1 cellular context compared by ENCODE assay signal in genomic region chr1:16903054-16903453, GRCh38.
TF ChIP-seq lines count a peak whose summit lies in the region.

No MANE protein-coding gene starts in this region.

TF ChIP-seq in K562, 482 proteins besides CTCF, POLR2A, EP300 and RAD21 (continued from another document and continues in another):
- TF ChIP-seq MGA (IDR thresholded peaks at IDR 0.05) = no peak
- no peak for TF ChIP-seq ZNF140 (CRISPR knock-in tag; IDR thresholded peaks at IDR 0.05)
- no peak for TF ChIP-seq PHF8 (IDR thresholded peaks at IDR 0.05; ENCODE audit: borderline replicate concordance, low read length)
- TF ChIP-seq YY1 (IDR thresholded peaks at IDR 0.05; ENCODE audit: borderline replicate concordance in 1 of 3, control insufficient read depth in 1 of 3, extremely low read depth in 1 of 3, insufficient read depth in 3 of 3, insufficient read length in 1 of 3, insufficient replicate concordance in 2 of 3, low read depth in 1 of 3, low read length in 2 of 3) = peak in 2 of 3 experiments; percentile 32 to 81
- TF ChIP-seq SRSF1 (IDR thresholded peaks at IDR 0.05; ENCODE audit: low read depth, low read length) = no peak
- no peak for TF ChIP-seq ZSCAN32 (CRISPR knock-in tag; IDR thresholded peaks at IDR 0.05)
- no peak for TF ChIP-seq MEF2D (tag; conservative IDR thresholded peaks at IDR 0.05; ENCODE audit: low read depth)
- TF ChIP-seq SMC3 (conservative IDR thresholded peaks at IDR 0.05; ENCODE audit: insufficient read depth, low read depth, low read length) = no peak
- TF ChIP-seq JUN (IDR thresholded peaks at IDR 0.05; ENCODE audit: borderline replicate concordance, low read depth, low read length) = no peak
- TF ChIP-seq JUN (CRISPR knock-in tag; IDR thresholded peaks at IDR 0.05; ENCODE audit: borderline replicate concordance) = no peak
- TF ChIP-seq ZBTB8A (IDR thresholded peaks at IDR 0.05; ENCODE audit: partially characterized antibody) = no peak
- TF ChIP-seq IRF1 (CRISPR knock-in tag; IDR thresholded peaks at IDR 0.05; ENCODE audit: borderline replicate concordance) = no peak
- TF ChIP-seq ZNF639 (CRISPR knock-in tag; conservative IDR thresholded peaks at IDR 0.05 in 1 of 2, IDR thresholded peaks at IDR 0.05 in 1 of 2) = peak in 1 of 2 experiments; percentile 5; a peak in 1 of 4 replicates
- no peak for TF ChIP-seq FOXA1 (IDR thresholded peaks at IDR 0.05; ENCODE audit: borderline replicate concordance)
- TF ChIP-seq SRSF3 (IDR thresholded peaks at IDR 0.05; ENCODE audit: insufficient read depth, low read length) = no peak
- no peak for TF ChIP-seq FOXJ3 (CRISPR knock-in tag; IDR thresholded peaks at IDR 0.05)
- no peak for TF ChIP-seq MAX (CRISPR knock-in tag; IDR thresholded peaks at IDR 0.05)
- no peak for TF ChIP-seq NUFIP1 (IDR thresholded peaks at IDR 0.05; ENCODE audit: partially characterized antibody)
- TF ChIP-seq RBM34 (IDR thresholded peaks at IDR 0.05; ENCODE audit: borderline replicate concordance, insufficient read depth, low read length) = no peak
- TF ChIP-seq ZNF444 (CRISPR knock-in tag; IDR thresholded peaks at IDR 0.05) = no peak
- TF ChIP-seq NFIC (IDR thresholded peaks at IDR 0.05) = no peak
- no peak for TF ChIP-seq ZNF217 (CRISPR knock-in tag; IDR thresholded peaks at IDR 0.05)
- TF ChIP-seq CBFA2T3 (IDR thresholded peaks at IDR 0.05) = no peak
- no peak for TF ChIP-seq HINFP (tag; conservative IDR thresholded peaks at IDR 0.05; ENCODE audit: low read depth)
- no peak for TF ChIP-seq AFF4 (CRISPR knock-in tag; IDR thresholded peaks at IDR 0.05)
- no peak for TF ChIP-seq ZNF212 (CRISPR knock-in tag; IDR thresholded peaks at IDR 0.05)
- TF ChIP-seq RBM22 (IDR thresholded peaks at IDR 0.05; ENCODE audit: low read depth, low read length, poor library complexity, severe bottlenecking) = no peak
- TF ChIP-seq PPARD (CRISPR knock-in tag; IDR thresholded peaks at IDR 0.05) = no peak
- TF ChIP-seq CCAR2 (IDR thresholded peaks at IDR 0.05; ENCODE audit: low read depth, low read length) = no peak
- TF ChIP-seq ZNF830 (CRISPR knock-in tag; IDR thresholded peaks at IDR 0.05) = no peak
- TF ChIP-seq ZNF354B (CRISPR knock-in tag; IDR thresholded peaks at IDR 0.05) = no peak
- TF ChIP-seq ZNF282 (CRISPR knock-in tag; IDR thresholded peaks at IDR 0.05) = no peak
- TF ChIP-seq CREB5 (CRISPR knock-in tag; IDR thresholded peaks at IDR 0.05) = no peak
- TF ChIP-seq ZC3H11A (IDR thresholded peaks at IDR 0.05; ENCODE audit: low read depth, low read length) = no peak
- TF ChIP-seq KHSRP (IDR thresholded peaks at IDR 0.05) = no peak
- no peak for TF ChIP-seq CXXC5 (CRISPR knock-in tag; IDR thresholded peaks at IDR 0.05)
- TF ChIP-seq SMARCE1 (IDR thresholded peaks at IDR 0.05) = peak; percentile 19; the same call in 1 of the 2 replicates
- no peak for TF ChIP-seq ARHGAP35 (IDR thresholded peaks at IDR 0.05; ENCODE audit: partially characterized antibody)
- no peak for TF ChIP-seq DMBX1 (CRISPR knock-in tag; IDR thresholded peaks at IDR 0.05; ENCODE audit: borderline replicate concordance)
- TF ChIP-seq SMARCA4 (IDR thresholded peaks at IDR 0.05) = 0 out of 2 replicates have a peak, but pooled peaks have one; percentile 24
- TF ChIP-seq ZNF197 (CRISPR knock-in tag; IDR thresholded peaks at IDR 0.05; ENCODE audit: low read depth) = 0 out of 2 replicates have a peak, but pooled peaks have one; percentile 23
- TF ChIP-seq MED1 (CRISPR knock-in tag; IDR thresholded peaks at IDR 0.05; ENCODE audit: borderline replicate concordance) = no peak
